1 cellular context compared by ENCODE assay signal in genomic region chr2:15177103-15177502, GRCh38.
TF ChIP-seq lines count a peak whose summit lies in the region.

No MANE protein-coding gene starts in this region.

TF ChIP-seq in GM12878, 131 proteins besides CTCF, POLR2A, EP300 and RAD21 (continued from another document and continues in another):
- TF ChIP-seq SMAD5 (IDR thresholded peaks at IDR 0.05; ENCODE audit: low read depth): no peak
- no peak for TF ChIP-seq ASH2L (IDR thresholded peaks at IDR 0.05; ENCODE audit: borderline replicate concordance, low read depth)
- TF ChIP-seq SMC3 (IDR thresholded peaks at IDR 0.05; ENCODE audit: borderline replicate concordance, low read length): no peak
- TF ChIP-seq SMARCA5 (IDR thresholded peaks at IDR 0.05): no peak
- TF ChIP-seq, protein P1, sequence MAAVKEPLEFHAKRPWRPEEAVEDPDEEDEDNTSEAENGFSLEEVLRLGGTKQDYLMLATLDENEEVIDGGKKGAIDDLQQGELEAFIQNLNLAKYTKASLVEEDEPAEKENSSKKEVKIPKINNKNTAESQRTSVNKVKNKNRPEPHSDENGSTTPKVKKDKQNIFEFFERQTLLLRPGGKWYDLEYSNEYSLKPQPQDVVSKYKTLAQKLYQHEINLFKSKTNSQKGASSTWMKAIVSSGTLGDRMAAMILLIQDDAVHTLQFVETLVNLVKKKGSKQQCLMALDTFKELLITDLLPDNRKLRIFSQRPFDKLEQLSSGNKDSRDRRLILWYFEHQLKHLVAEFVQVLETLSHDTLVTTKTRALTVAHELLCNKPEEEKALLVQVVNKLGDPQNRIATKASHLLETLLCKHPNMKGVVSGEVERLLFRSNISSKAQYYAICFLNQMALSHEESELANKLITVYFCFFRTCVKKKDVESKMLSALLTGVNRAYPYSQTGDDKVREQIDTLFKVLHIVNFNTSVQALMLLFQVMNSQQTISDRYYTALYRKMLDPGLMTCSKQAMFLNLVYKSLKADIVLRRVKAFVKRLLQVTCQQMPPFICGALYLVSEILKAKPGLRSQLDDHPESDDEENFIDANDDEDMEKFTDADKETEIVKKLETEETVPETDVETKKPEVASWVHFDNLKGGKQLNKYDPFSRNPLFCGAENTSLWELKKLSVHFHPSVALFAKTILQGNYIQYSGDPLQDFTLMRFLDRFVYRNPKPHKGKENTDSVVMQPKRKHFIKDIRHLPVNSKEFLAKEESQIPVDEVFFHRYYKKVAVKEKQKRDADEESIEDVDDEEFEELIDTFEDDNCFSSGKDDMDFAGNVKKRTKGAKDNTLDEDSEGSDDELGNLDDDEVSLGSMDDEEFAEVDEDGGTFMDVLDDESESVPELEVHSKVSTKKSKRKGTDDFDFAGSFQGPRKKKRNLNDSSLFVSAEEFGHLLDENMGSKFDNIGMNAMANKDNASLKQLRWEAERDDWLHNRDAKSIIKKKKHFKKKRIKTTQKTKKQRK (IDR thresholded peaks at IDR 0.05; ENCODE audit: low read depth, low read length): no peak
- TF ChIP-seq GABPA (IDR thresholded peaks at IDR 0.05; ENCODE audit: low read depth): peak; percentile 76
- no peak for TF ChIP-seq MXI1 (IDR thresholded peaks at IDR 0.05; ENCODE audit: low read depth, low read length)
- TF ChIP-seq YBX1 (IDR thresholded peaks at IDR 0.05): no peak
- peak; percentile 95 for TF ChIP-seq FOXM1 (IDR thresholded peaks at IDR 0.05; ENCODE audit: low read depth, low read length)
- TF ChIP-seq RELB (IDR thresholded peaks at IDR 0.05; ENCODE audit: low read depth): peak; percentile 59; the same call in 1 of the 2 replicates
- peak; percentile 70; the same call in 1 of the 2 replicates for TF ChIP-seq TARDBP (IDR thresholded peaks at IDR 0.05; ENCODE audit: borderline replicate concordance)
- no peak for TF ChIP-seq HDAC6 (IDR thresholded peaks at IDR 0.05; ENCODE audit: unreplicated experiment)
- TF ChIP-seq TBL1XR1 (IDR thresholded peaks at IDR 0.05; ENCODE audit: low read depth, low read length): no peak; the same call in 1 of the 2 replicates
- no peak for TF ChIP-seq SREBF2 (IDR thresholded peaks at IDR 0.05; ENCODE audit: low read length)
- TF ChIP-seq SUZ12 (IDR thresholded peaks at IDR 0.05; ENCODE audit: unreplicated experiment): no peak
- TF ChIP-seq NR2C1 (IDR thresholded peaks at IDR 0.05): no peak
- TF ChIP-seq SKIL (IDR thresholded peaks at IDR 0.05; ENCODE audit: low read depth, poor library complexity, severe bottlenecking): peak; percentile 99
- TF ChIP-seq, protein P2, sequence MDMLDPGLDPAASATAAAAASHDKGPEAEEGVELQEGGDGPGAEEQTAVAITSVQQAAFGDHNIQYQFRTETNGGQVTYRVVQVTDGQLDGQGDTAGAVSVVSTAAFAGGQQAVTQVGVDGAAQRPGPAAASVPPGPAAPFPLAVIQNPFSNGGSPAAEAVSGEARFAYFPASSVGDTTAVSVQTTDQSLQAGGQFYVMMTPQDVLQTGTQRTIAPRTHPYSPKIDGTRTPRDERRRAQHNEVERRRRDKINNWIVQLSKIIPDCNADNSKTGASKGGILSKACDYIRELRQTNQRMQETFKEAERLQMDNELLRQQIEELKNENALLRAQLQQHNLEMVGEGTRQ (IDR thresholded peaks at IDR 0.05; ENCODE audit: borderline replicate concordance, low read depth, low read length): no peak
- no peak for TF ChIP-seq BRCA1 (IDR thresholded peaks at IDR 0.05; ENCODE audit: low read depth, low read length)
- TF ChIP-seq SUPT20H (IDR thresholded peaks at IDR 0.05; ENCODE audit: borderline replicate concordance, control insufficient read depth, low read depth, low read length): no peak
- TF ChIP-seq MYB (IDR thresholded peaks at IDR 0.05; ENCODE audit: borderline replicate concordance, low read depth, low read length): no peak
- peak; percentile 95 for TF ChIP-seq BCL11A (IDR thresholded peaks at IDR 0.05; ENCODE audit: low read depth, low read length)
- peak; percentile 84; the same call in 1 of the 2 replicates for TF ChIP-seq NBN (IDR thresholded peaks at IDR 0.05)
- TF ChIP-seq NR2C2 (IDR thresholded peaks at IDR 0.05; ENCODE audit: borderline replicate concordance, control insufficient read depth, insufficient read length, low read depth): no peak
- peak; percentile 94 for TF ChIP-seq ZBED1 (IDR thresholded peaks at IDR 0.05; ENCODE audit: borderline replicate concordance)
- TF ChIP-seq KDM1A (IDR thresholded peaks at IDR 0.05; ENCODE audit: borderline replicate concordance): no peak
- TF ChIP-seq, protein P3, sequence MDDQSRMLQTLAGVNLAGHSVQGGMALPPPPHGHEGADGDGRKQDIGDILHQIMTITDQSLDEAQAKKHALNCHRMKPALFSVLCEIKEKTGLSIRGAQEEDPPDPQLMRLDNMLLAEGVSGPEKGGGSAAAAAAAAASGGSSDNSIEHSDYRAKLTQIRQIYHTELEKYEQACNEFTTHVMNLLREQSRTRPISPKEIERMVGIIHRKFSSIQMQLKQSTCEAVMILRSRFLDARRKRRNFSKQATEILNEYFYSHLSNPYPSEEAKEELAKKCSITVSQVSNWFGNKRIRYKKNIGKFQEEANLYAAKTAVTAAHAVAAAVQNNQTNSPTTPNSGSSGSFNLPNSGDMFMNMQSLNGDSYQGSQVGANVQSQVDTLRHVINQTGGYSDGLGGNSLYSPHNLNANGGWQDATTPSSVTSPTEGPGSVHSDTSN (IDR thresholded peaks at IDR 0.05; ENCODE audit: insufficient replicate concordance, low read depth, low read length): no peak
- TF ChIP-seq REST (IDR thresholded peaks at IDR 0.05; ENCODE audit: low read depth, low read length): no peak
- TF ChIP-seq, protein P4, sequence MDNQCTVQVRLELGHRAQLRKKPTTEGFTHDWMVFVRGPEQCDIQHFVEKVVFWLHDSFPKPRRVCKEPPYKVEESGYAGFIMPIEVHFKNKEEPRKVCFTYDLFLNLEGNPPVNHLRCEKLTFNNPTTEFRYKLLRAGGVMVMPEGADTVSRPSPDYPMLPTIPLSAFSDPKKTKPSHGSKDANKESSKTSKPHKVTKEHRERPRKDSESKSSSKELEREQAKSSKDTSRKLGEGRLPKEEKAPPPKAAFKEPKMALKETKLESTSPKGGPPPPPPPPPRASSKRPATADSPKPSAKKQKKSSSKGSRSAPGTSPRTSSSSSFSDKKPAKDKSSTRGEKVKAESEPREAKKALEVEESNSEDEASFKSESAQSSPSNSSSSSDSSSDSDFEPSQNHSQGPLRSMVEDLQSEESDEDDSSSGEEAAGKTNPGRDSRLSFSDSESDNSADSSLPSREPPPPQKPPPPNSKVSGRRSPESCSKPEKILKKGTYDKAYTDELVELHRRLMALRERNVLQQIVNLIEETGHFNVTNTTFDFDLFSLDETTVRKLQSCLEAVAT (IDR thresholded peaks at IDR 0.05): peak; percentile 88
- TF ChIP-seq, protein P5, sequence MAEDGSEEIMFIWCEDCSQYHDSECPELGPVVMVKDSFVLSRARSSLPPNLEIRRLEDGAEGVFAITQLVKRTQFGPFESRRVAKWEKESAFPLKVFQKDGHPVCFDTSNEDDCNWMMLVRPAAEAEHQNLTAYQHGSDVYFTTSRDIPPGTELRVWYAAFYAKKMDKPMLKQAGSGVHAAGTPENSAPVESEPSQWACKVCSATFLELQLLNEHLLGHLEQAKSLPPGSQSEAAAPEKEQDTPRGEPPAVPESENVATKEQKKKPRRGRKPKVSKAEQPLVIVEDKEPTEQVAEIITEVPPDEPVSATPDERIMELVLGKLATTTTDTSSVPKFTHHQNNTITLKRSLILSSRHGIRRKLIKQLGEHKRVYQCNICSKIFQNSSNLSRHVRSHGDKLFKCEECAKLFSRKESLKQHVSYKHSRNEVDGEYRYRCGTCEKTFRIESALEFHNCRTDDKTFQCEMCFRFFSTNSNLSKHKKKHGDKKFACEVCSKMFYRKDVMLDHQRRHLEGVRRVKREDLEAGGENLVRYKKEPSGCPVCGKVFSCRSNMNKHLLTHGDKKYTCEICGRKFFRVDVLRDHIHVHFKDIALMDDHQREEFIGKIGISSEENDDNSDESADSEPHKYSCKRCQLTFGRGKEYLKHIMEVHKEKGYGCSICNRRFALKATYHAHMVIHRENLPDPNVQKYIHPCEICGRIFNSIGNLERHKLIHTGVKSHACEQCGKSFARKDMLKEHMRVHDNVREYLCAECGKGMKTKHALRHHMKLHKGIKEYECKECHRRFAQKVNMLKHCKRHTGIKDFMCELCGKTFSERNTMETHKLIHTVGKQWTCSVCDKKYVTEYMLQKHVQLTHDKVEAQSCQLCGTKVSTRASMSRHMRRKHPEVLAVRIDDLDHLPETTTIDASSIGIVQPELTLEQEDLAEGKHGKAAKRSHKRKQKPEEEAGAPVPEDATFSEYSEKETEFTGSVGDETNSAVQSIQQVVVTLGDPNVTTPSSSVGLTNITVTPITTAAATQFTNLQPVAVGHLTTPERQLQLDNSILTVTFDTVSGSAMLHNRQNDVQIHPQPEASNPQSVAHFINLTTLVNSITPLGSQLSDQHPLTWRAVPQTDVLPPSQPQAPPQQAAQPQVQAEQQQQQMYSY (CRISPR knock-in tag; IDR thresholded peaks at IDR 0.05): no peak
- TF ChIP-seq PML (IDR thresholded peaks at IDR 0.05; ENCODE audit: low read length): peak; percentile 71; the same call in 1 of the 2 replicates
- TF ChIP-seq ZNF384 (IDR thresholded peaks at IDR 0.05; ENCODE audit: borderline replicate concordance, low read depth, low read length): no peak
- no peak for TF ChIP-seq ZNF274 (IDR thresholded peaks at IDR 0.05; ENCODE audit: insufficient read depth, insufficient read length)
- 0 out of 2 replicates have a peak, but pooled peaks have one; percentile 24 for TF ChIP-seq YY1 (IDR thresholded peaks at IDR 0.05; ENCODE audit: low read depth, low read length)
- TF ChIP-seq RUNX3 (IDR thresholded peaks at IDR 0.05; ENCODE audit: low read length): peak; percentile 100
- TF ChIP-seq, protein P6, sequence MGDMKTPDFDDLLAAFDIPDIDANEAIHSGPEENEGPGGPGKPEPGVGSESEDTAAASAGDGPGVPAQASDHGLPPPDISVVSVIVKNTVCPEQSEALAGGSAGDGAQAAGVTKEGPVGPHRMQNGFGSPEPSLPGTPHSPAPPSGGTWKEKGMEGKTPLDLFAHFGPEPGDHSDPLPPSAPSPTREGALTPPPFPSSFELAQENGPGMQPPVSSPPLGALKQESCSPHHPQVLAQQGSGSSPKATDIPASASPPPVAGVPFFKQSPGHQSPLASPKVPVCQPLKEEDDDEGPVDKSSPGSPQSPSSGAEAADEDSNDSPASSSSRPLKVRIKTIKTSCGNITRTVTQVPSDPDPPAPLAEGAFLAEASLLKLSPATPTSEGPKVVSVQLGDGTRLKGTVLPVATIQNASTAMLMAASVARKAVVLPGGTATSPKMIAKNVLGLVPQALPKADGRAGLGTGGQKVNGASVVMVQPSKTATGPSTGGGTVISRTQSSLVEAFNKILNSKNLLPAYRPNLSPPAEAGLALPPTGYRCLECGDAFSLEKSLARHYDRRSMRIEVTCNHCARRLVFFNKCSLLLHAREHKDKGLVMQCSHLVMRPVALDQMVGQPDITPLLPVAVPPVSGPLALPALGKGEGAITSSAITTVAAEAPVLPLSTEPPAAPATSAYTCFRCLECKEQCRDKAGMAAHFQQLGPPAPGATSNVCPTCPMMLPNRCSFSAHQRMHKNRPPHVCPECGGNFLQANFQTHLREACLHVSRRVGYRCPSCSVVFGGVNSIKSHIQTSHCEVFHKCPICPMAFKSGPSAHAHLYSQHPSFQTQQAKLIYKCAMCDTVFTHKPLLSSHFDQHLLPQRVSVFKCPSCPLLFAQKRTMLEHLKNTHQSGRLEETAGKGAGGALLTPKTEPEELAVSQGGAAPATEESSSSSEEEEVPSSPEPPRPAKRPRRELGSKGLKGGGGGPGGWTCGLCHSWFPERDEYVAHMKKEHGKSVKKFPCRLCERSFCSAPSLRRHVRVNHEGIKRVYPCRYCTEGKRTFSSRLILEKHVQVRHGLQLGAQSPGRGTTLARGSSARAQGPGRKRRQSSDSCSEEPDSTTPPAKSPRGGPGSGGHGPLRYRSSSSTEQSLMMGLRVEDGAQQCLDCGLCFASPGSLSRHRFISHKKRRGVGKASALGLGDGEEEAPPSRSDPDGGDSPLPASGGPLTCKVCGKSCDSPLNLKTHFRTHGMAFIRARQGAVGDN (IDR thresholded peaks at IDR 0.05): no peak
